ENCODE assay signal across 17 cellular contexts in the genomic region with DNA sequence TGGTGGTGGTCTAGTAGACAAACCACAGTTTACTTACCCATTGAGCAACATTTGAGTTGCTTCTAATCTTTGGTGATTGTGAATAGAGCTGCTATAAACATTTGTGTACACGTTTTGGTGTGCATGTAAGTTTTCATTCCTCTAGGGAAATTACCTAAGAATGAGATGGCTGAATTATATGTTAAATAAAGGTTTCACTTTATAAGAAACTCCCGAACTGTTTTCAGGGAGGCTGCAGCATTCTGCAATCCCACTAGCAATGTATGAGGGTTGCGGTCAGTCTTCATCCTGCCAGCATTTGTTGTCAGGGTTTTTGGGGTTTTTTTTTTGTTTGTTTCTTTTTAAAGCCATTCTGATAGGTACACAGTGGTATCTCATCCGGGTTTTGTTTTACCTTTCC.
"Had no signal": no experiment of that assay in that cellular context is flagged by ENCODE, and none has a peak within 500 bp of the region (broad histone marks: within the 10 kb centered on the region; RNA-seq: fewer than 3 reads in every experiment).

No MANE protein-coding gene starts in this region.

- H3K36me3 ChIP-seq: esophagus muscularis mucosa, gastroesophageal sphincter, right atrium auricular region, sigmoid colon had no signal

- DNase-seq: effector memory CD4-positive, alpha-beta T cell; foreskin fibroblast; glutamatergic neuron; kidney; left colon; natural killer cell; posterior cingulate gyrus; sigmoid colon; stimulated activated CD4-positive, alpha-beta T cell treated with anti-CD3 and anti-CD28 coated beads, Interleukin-12 subunit alpha, Interleukin-12 subunit beta, amount 100 ng/mL, for 4 hours; stimulated activated naive CD4-positive, alpha-beta T cell treated with Interleukin-2 at 50 U/mL for 16 hours; trophoblast cell had no signal

- H3K27ac ChIP-seq: epithelial cell of prostate, esophagus muscularis mucosa, gastroesophageal sphincter, hepatocyte, sigmoid colon, skin epidermis had no signal

- H3K9me3 ChIP-seq: esophagus muscularis mucosa, gastroesophageal sphincter, right atrium auricular region, sigmoid colon had no signal

- H3K4me1 ChIP-seq: gastroesophageal sphincter, sigmoid colon had no signal

- H3K4me3 ChIP-seq: esophagus muscularis mucosa, gastroesophageal sphincter, hepatocyte, right atrium auricular region, sigmoid colon, skin epidermis had no signal

- ATAC-seq: gastroesophageal sphincter, natural killer cell had no signal

- H3K79me2 ChIP-seq: hepatocyte had no signal

- H2AFZ ChIP-seq: hepatocyte had no signal

- H3K27me3 ChIP-seq: esophagus muscularis mucosa, hepatocyte, right atrium auricular region, sigmoid colon had no signal

- H3K4me2 ChIP-seq: hepatocyte had no signal
